Comparison of ENCODE assay signal across 1 cellular context in genomic region chr15:64897345-64897985, GRCh38.
TF ChIP-seq lines count a peak whose summit lies in the region.

No MANE protein-coding gene starts in this region.

TF ChIP-seq in IMR-90, 13 proteins besides CTCF, POLR2A, EP300 and RAD21:
- TF ChIP-seq SMC3 (IDR thresholded peaks at IDR 0.05; ENCODE audit: low read depth, low read length) = no peak
- TF ChIP-seq FOS (IDR thresholded peaks at IDR 0.05; ENCODE audit: low read depth, low read length) = 0 out of 2 replicates have a peak, but pooled peaks have one; percentile 8
- peak; percentile 80; the same call in 1 of the 2 replicates for TF ChIP-seq BHLHE40 (IDR thresholded peaks at IDR 0.05; ENCODE audit: low read depth, low read length)
TF ChIP-seq in IMR-90: peak in this region for 2.
